In genomic region chr17:16438173-16438556, GRCh38 we compare ENCODE assay signal across 8 cellular contexts. TPM values are rescaled to one million over a fixed set of nuclear protein-coding genes. Genes with fewer than 3 reads are reported as not detected.
DNase-seq lines count a peak whose midpoint lies in the region; ATAC-seq and TF ChIP-seq lines count a peak whose summit lies in the region.

No MANE protein-coding gene starts in this region.

- no peaks in the 10 kb centered on the region for H3K27me3 ChIP-seq in muscle layer of duodenum (ENCODE audit: low read depth, low read length)

- intact Hi-C loops in CD14-positive monocyte (cut with micrococcal nuclease): loop anchor here in 1 of 2 donors (2.0 kb wide), 1 partner anchor 57 kb away; the partner anchor contains the start of gene UBB
- intact Hi-C loops in MCF 10A (cut with micrococcal nuclease): loop anchor here (2.0 kb wide), 1 partner anchor 57 kb away; the partner anchor contains the start of gene UBB

- ATAC-seq in HG03108 (IDR thresholded peaks at IDR 0.05; ENCODE audit: unreplicated experiment): peak; percentile 7
- ATAC-seq in HG02798 (IDR thresholded peaks at IDR 0.05; ENCODE audit: poor library complexity, unreplicated experiment): no peak

- peaks cover 0 to 1% (median 0%) of the 10 kb centered on the region in 7 donors for H3K9me3 Mint-ChIP-seq in CD14-positive monocyte
- no peaks in the 10 kb centered on the region for H3K9me3 Mint-ChIP-seq in MCF 10A (ENCODE audit: unreplicated experiment)

- peak overlapping the region; percentile 94 for H3K27ac ChIP-seq in muscle layer of duodenum (ENCODE audit: low read length)

- no peaks in the 10 kb centered on the region for H3K9me3 ChIP-seq in muscle layer of duodenum (ENCODE audit: control insufficient read depth in 1 of 2, low read length in 2 of 2)

- H3K36me3 ChIP-seq in muscle layer of duodenum (ENCODE audit: control insufficient read depth in 1 of 2, insufficient read depth in 2 of 2, low read length in 2 of 2): peaks cover 17 to 22% of the 10 kb centered on the region in 2 donors

- H3K4me1 Mint-ChIP-seq in CD14-positive monocyte: peaks cover 49% of the 10 kb centered on the region
- H3K4me1 Mint-ChIP-seq in MCF 10A (ENCODE audit: insufficient read depth, unreplicated experiment): peaks cover 21% of the 10 kb centered on the region

- H3K4me1 ChIP-seq in muscle layer of duodenum (ENCODE audit: control insufficient read depth in 1 of 2, insufficient read depth in 2 of 2, low read length in 2 of 2): peaks cover 8 to 29% of the 10 kb centered on the region in 2 donors

- peaks cover 33% of the 10 kb centered on the region in 2 donors for H3K36me3 Mint-ChIP-seq in CD14-positive monocyte
- H3K36me3 Mint-ChIP-seq in MCF 10A (ENCODE audit: insufficient read depth, unreplicated experiment): peaks cover 50% of the 10 kb centered on the region

- H3K27ac Mint-ChIP-seq in CD14-positive monocyte: peak overlapping the region; percentile 92 to 98 (median 96)
- H3K27ac Mint-ChIP-seq in MCF 10A (ENCODE audit: low read depth, unreplicated experiment): peak overlapping the region; percentile 99

- CTCF ChIA-PET in MCF 10A (lab: Yijun Ruan, JAX): interaction anchor here (0.8 to 7.2 kb wide), 10 partner anchors 9 to 554 kb away, joined by 3 to 59 read pairs (median 5); no protein-coding TSS in a partner anchor

- H3K27me3 Mint-ChIP-seq in CD14-positive monocyte (ENCODE audit: low read depth in 3 of 3) (no peaks in the 10 kb centered on the region), MCF 10A (ENCODE audit: insufficient read depth, unreplicated experiment) (no peaks in the 10 kb centered on the region)

- peak overlapping the region; percentile 86 to 93 for H3K4me3 ChIP-seq in muscle layer of duodenum (ENCODE audit: low read depth in 1 of 2, low read length in 2 of 2)

- H3K4me3 Mint-ChIP-seq in CD14-positive monocyte (peak overlapping the region; percentile 95 to 96), MCF 10A (ENCODE audit: unreplicated experiment) (peak overlapping the region; percentile 88)

- POLR2A ChIA-PET in MCF 10A (lab: Yijun Ruan, JAX): interaction anchor here (0.6 to 8.4 kb wide), 49 partner anchors 8 to 439 kb away, joined by 3 to 238 read pairs (median 5); partner anchors contain the start of genes CENPV, LRRC75A, NCOR1 and PIGL

- DNase-seq in CD14-positive monocyte (ENCODE audit: low spot score) (no peak), MCF 10A (ENCODE audit: unreplicated experiment) (no peak), NK-92 (lab: John Stamatoyannopoulos, UW; ENCODE audit: unreplicated experiment) (no peak), HK-2 (ENCODE audit: unreplicated experiment) (no peak), cerebellar nuclear complex (lab: John Stamatoyannopoulos, UW) (no peak)

- TSS peak; percentile 92 for BruUV-seq in MCF 10A (replicated peaks; lab: Mats Ljungman, UMichigan)

- TF ChIP-seq CTCF in CD14-positive monocyte (IDR thresholded peaks at IDR 0.05) (no peak), MCF 10A (IDR thresholded peaks at IDR 0.05; ENCODE audit: unreplicated experiment) (no peak)

RNA-seq across cellular contexts. Expression of gene TRPV2, which starts 22.8 kb away (rescaled TPM):
- 10 to 100 TPM; 58.2 to 66.3 TPM for polyA plus RNA-seq in CD14-positive monocyte
- total RNA-seq in MCF 10A (2022): not detected in 2 replicates

RNA-seq across cellular contexts. Expression of gene LRRC75A, which starts 53.8 kb away (rescaled TPM):
- polyA plus RNA-seq in CD14-positive monocyte: 1 to 10 TPM; 1.0 to 1.4 TPM
- total RNA-seq in MCF 10A (2022): 0.29 and 0.30 TPM in 2 replicates

RNA-seq across cellular contexts. Expression of gene UBB, which starts 57.3 kb away (rescaled TPM):
- polyA plus RNA-seq in CD14-positive monocyte: 1,000 to 10,000 TPM; 1,282 to 1,365 TPM
- 626 and 729 TPM in 2 replicates for total RNA-seq in MCF 10A (2022)
